8 cellular contexts compared by ENCODE assay signal in genomic region chr17:64494121-64494520, GRCh38. TPM values are rescaled to one million over a fixed set of nuclear protein-coding genes. Genes with fewer than 3 reads are reported as not detected.
DNase-seq lines count a peak whose midpoint lies in the region; TF ChIP-seq lines count a peak whose summit lies in the region.
"Had no signal": no experiment of that assay in that cellular context is flagged by ENCODE, and none has a peak within 500 bp of the region (broad histone marks: within the 10 kb centered on the region; RNA-seq: fewer than 3 reads in every experiment).

No MANE protein-coding gene starts in this region.

- no peaks in the 10 kb centered on the region for H3K27me3 Mint-ChIP-seq in activated naive CD4-positive, alpha-beta T cell treated with anti-CD3 and anti-CD28 coated beads, Interleukin-2, amount 10 ng/mL, durations not matched to agents 7 days and 5 days
- no peaks in the 10 kb centered on the region for H3K27me3 Mint-ChIP-seq in activated CD4-positive, alpha-beta memory T cell treated with anti-CD3 and anti-CD28 coated beads, Interleukin-2, amount 10 ng/mL, durations not matched to agents 7 days and 5 days
- no peaks in the 10 kb centered on the region for H3K27me3 Mint-ChIP-seq in progenitor cell of endocrine pancreas

- no peaks in the 10 kb centered on the region for H3K9me3 Mint-ChIP-seq in activated naive CD4-positive, alpha-beta T cell treated with anti-CD3 and anti-CD28 coated beads, Interleukin-2, amount 10 ng/mL, durations not matched to agents 7 days and 5 days
- H3K9me3 Mint-ChIP-seq in activated CD4-positive, alpha-beta memory T cell treated with anti-CD3 and anti-CD28 coated beads, Interleukin-2, amount 10 ng/mL, durations not matched to agents 7 days and 5 days = no peaks in the 10 kb centered on the region
- no peaks in the 10 kb centered on the region for H3K9me3 Mint-ChIP-seq in progenitor cell of endocrine pancreas (ENCODE audit: low read depth)

- POLR2A ChIA-PET in activated CD4-positive, alpha-beta memory T cell treated with anti-CD3 and anti-CD28 coated beads, Interleukin-2, amount 10 ng/mL, durations not matched to agents 7 days and 5 days (lab: Charles Lee) = interaction anchor here (1.1 to 10.2 kb wide), 2 partner anchors 11 to 19 kb away, joined by 3 to 387 read pairs; partner anchors contain the start of genes CEP95 and DDX5

- peaks cover 49% of the 10 kb centered on the region for H3K36me3 Mint-ChIP-seq in activated naive CD4-positive, alpha-beta T cell treated with anti-CD3 and anti-CD28 coated beads, Interleukin-2, amount 10 ng/mL, durations not matched to agents 7 days and 5 days
- peaks cover 61% of the 10 kb centered on the region for H3K36me3 Mint-ChIP-seq in activated CD4-positive, alpha-beta memory T cell treated with anti-CD3 and anti-CD28 coated beads, Interleukin-2, amount 10 ng/mL, durations not matched to agents 7 days and 5 days (ENCODE audit: low read depth)
- peaks cover 28% of the 10 kb centered on the region for H3K36me3 Mint-ChIP-seq in progenitor cell of endocrine pancreas (ENCODE audit: insufficient read depth)

- H3K4me3 Mint-ChIP-seq in activated naive CD4-positive, alpha-beta T cell treated with anti-CD3 and anti-CD28 coated beads, Interleukin-2, amount 10 ng/mL, durations not matched to agents 7 days and 5 days = peak overlapping the region; percentile 45
- H3K4me3 Mint-ChIP-seq in activated CD4-positive, alpha-beta memory T cell treated with anti-CD3 and anti-CD28 coated beads, Interleukin-2, amount 10 ng/mL, durations not matched to agents 7 days and 5 days = peak overlapping the region; percentile 59
- peak overlapping the region; percentile 3 for H3K4me3 Mint-ChIP-seq in progenitor cell of endocrine pancreas (ENCODE audit: low read depth)

- no peak overlapping the region for H3K27ac Mint-ChIP-seq in activated naive CD4-positive, alpha-beta T cell treated with anti-CD3 and anti-CD28 coated beads, Interleukin-2, amount 10 ng/mL, durations not matched to agents 7 days and 5 days
- peak overlapping the region; percentile 37 for H3K27ac Mint-ChIP-seq in activated CD4-positive, alpha-beta memory T cell treated with anti-CD3 and anti-CD28 coated beads, Interleukin-2, amount 10 ng/mL, durations not matched to agents 7 days and 5 days
- H3K27ac Mint-ChIP-seq in progenitor cell of endocrine pancreas = no peak overlapping the region

- TF ChIP-seq CTCF in progenitor cell of endocrine pancreas (IDR thresholded peaks at IDR 0.05; ENCODE audit: unreplicated experiment) = no peak

- peaks cover 68% of the 10 kb centered on the region for H3K4me1 Mint-ChIP-seq in activated naive CD4-positive, alpha-beta T cell treated with anti-CD3 and anti-CD28 coated beads, Interleukin-2, amount 10 ng/mL, durations not matched to agents 7 days and 5 days
- peaks cover 65% of the 10 kb centered on the region for H3K4me1 Mint-ChIP-seq in activated CD4-positive, alpha-beta memory T cell treated with anti-CD3 and anti-CD28 coated beads, Interleukin-2, amount 10 ng/mL, durations not matched to agents 7 days and 5 days
- H3K4me1 Mint-ChIP-seq in progenitor cell of endocrine pancreas (ENCODE audit: low read depth) = peaks cover 30% of the 10 kb centered on the region

- CTCF ChIA-PET in activated naive CD4-positive, alpha-beta T cell treated with anti-CD3 and anti-CD28 coated beads, Interleukin-2, amount 10 ng/mL, durations not matched to agents 7 days and 5 days (lab: Charles Lee) = interaction anchor here (0.6 to 10.6 kb wide), 3 partner anchors 12 to 74 kb away, joined by 3 to 264 read pairs (median 27); partner anchors contain the start of genes CEP95 and DDX5
- CTCF ChIA-PET in activated CD4-positive, alpha-beta memory T cell treated with anti-CD3 and anti-CD28 coated beads, Interleukin-2, amount 10 ng/mL, durations not matched to agents 7 days and 5 days (lab: Charles Lee) = interaction anchor here (0.6 to 1.4 kb wide), 3 partner anchors 13 to 74 kb away, joined by 3 to 5 read pairs (median 3); partner anchors contain the start of gene CEP95

- no peak for DNase-seq in activated naive CD4-positive, alpha-beta T cell treated with anti-CD3 and anti-CD28 coated beads, Interleukin-2, amount 10 ng/mL, durations not matched to agents 7 days and 5 days
- no peak for DNase-seq in activated naive CD4-positive, alpha-beta T cell (lab: John Stamatoyannopoulos, UW)
- DNase-seq in activated CD4-positive, alpha-beta memory T cell treated with anti-CD3 and anti-CD28 coated beads, Interleukin-2, amount 10 ng/mL, durations not matched to agents 7 days and 5 days = no peak
- DNase-seq in progenitor cell of endocrine pancreas (ENCODE audit: low spot score, unreplicated experiment) = no peak
- DNase-seq in anterior cingulate cortex (lab: John Stamatoyannopoulos, UW) = no peak
- no peak for DNase-seq in amygdala (lab: John Stamatoyannopoulos, UW)
- DNase-seq: NCI-H2171, pancreas had no signal

RNA-seq across cellular contexts. Expression of gene POLG2, which starts 2.7 kb away (rescaled TPM):
- total RNA-seq in activated CD4-positive, alpha-beta memory T cell treated with anti-CD3 and anti-CD28 coated beads, Interleukin-2, amount 10 ng/mL, durations not matched to agents 7 days and 5 days = 10 to 100 TPM; 34.7 to 35.2 TPM
- total RNA-seq in progenitor cell of endocrine pancreas = 33.1 and 33.7 TPM in 2 replicates

RNA-seq across cellular contexts. Expression of gene DDX5, which starts 12.0 kb away (rescaled TPM):
- 100 to 1,000 TPM; 713 to 732 TPM for total RNA-seq in activated CD4-positive, alpha-beta memory T cell treated with anti-CD3 and anti-CD28 coated beads, Interleukin-2, amount 10 ng/mL, durations not matched to agents 7 days and 5 days
- total RNA-seq in progenitor cell of endocrine pancreas = 918 and 925 TPM in 2 replicates

RNA-seq across cellular contexts. Expression of gene CEP95, which starts 12.7 kb away (rescaled TPM):
- 10 to 100 TPM; 47.7 to 48.5 TPM for total RNA-seq in activated CD4-positive, alpha-beta memory T cell treated with anti-CD3 and anti-CD28 coated beads, Interleukin-2, amount 10 ng/mL, durations not matched to agents 7 days and 5 days
- 102 and 108 TPM in 2 replicates for total RNA-seq in progenitor cell of endocrine pancreas

RNA-seq across cellular contexts. Expression of gene MILR1, which starts 45.2 kb away (rescaled TPM):
- under 1 TPM; 0.35 to 0.80 TPM for total RNA-seq in activated CD4-positive, alpha-beta memory T cell treated with anti-CD3 and anti-CD28 coated beads, Interleukin-2, amount 10 ng/mL, durations not matched to agents 7 days and 5 days
- total RNA-seq in progenitor cell of endocrine pancreas = not detected in 2 replicates

Comparison
In these comparisons a context has a peak if more than half of its experiments do, and no peak if none do; other contexts are left out.
1. H3K4me3 Mint-ChIP-seq: peak in every context shown above with its lines; median percentile 59 in activated CD4-positive, alpha-beta memory T cell treated with anti-CD3 and anti-CD28 coated beads, Interleukin-2, amount 10 ng/mL, durations not matched to agents 7 days and 5 days; 45 in activated naive CD4-positive, alpha-beta T cell treated with anti-CD3 and anti-CD28 coated beads, Interleukin-2, amount 10 ng/mL, durations not matched to agents 7 days and 5 days; 3 in progenitor cell of endocrine pancreas.